In genomic region chr1:16900771-16901170, GRCh38 we compare ENCODE assay signal across 3 cellular contexts.
A peak's percentile ranks its signal among the peaks of the same experiment; 100 is the strongest.
TF ChIP-seq lines count a peak whose summit lies in the region.

No MANE protein-coding gene starts in this region.

TF ChIP-seq in SK-N-SH, 30 proteins besides CTCF, POLR2A, EP300 and RAD21:
- TF ChIP-seq PBX3 (IDR thresholded peaks at IDR 0.05) = no peak
- TF ChIP-seq USF1 (IDR thresholded peaks at IDR 0.05; ENCODE audit: borderline replicate concordance, low read depth) = no peak
- TF ChIP-seq FOXJ3 (CRISPR knock-in tag; IDR thresholded peaks at IDR 0.05) = no peak

TF ChIP-seq in SK-N-SH treated with all-trans-retinoic acid at 6 μM for 48 hours, 23 proteins besides CTCF, POLR2A, EP300 and RAD21:
- TF ChIP-seq ESRRG (CRISPR knock-in tag; IDR thresholded peaks at IDR 0.05) (no peak), CREB5 (CRISPR knock-in tag; IDR thresholded peaks at IDR 0.05; ENCODE audit: low read depth) (no peak), ZNF8 (CRISPR knock-in tag; IDR thresholded peaks at IDR 0.05) (no peak), ISL1 (CRISPR knock-in tag; IDR thresholded peaks at IDR 0.05) (no peak), ZNF70 (CRISPR knock-in tag; IDR thresholded peaks at IDR 0.05) (no peak), PPARA (CRISPR knock-in tag; IDR thresholded peaks at IDR 0.05; ENCODE audit: borderline replicate concordance) (no peak), ZNF565 (CRISPR knock-in tag; conservative IDR thresholded peaks at IDR 0.05; ENCODE audit: low read depth) (no peak), RARB (CRISPR knock-in tag; IDR thresholded peaks at IDR 0.05) (no peak), TCF4 (CRISPR knock-in tag; IDR thresholded peaks at IDR 0.05; ENCODE audit: borderline replicate concordance) (no peak), OSR1 (CRISPR knock-in tag; IDR thresholded peaks at IDR 0.05) (no peak), PATZ1 (CRISPR knock-in tag; IDR thresholded peaks at IDR 0.05; ENCODE audit: borderline replicate concordance) (no peak)
TF ChIP-seq in SK-N-SH treated with all-trans-retinoic acid at 6 μM for 48 hours: peak in this region for 0.

TF ChIP-seq in K562, 482 proteins besides CTCF, POLR2A, EP300 and RAD21:
- TF ChIP-seq SNIP1 (IDR thresholded peaks at IDR 0.05; ENCODE audit: low read depth) (no peak), MEIS2 (IDR thresholded peaks at IDR 0.05; ENCODE audit: partially characterized antibody) (peak; percentile 5), BRD9 (IDR thresholded peaks at IDR 0.05; ENCODE audit: low read depth, partially characterized antibody) (no peak), RERE (CRISPR knock-in tag; IDR thresholded peaks at IDR 0.05; ENCODE audit: borderline replicate concordance) (no peak), NR2C2 (CRISPR knock-in tag; IDR thresholded peaks at IDR 0.05) (no peak), NR2C2 (tag; IDR thresholded peaks at IDR 0.05) (no peak), KLF6 (CRISPR knock-in tag; IDR thresholded peaks at IDR 0.05; ENCODE audit: borderline replicate concordance) (no peak)
